9 cellular contexts compared by ENCODE assay signal in the genomic region with DNA sequence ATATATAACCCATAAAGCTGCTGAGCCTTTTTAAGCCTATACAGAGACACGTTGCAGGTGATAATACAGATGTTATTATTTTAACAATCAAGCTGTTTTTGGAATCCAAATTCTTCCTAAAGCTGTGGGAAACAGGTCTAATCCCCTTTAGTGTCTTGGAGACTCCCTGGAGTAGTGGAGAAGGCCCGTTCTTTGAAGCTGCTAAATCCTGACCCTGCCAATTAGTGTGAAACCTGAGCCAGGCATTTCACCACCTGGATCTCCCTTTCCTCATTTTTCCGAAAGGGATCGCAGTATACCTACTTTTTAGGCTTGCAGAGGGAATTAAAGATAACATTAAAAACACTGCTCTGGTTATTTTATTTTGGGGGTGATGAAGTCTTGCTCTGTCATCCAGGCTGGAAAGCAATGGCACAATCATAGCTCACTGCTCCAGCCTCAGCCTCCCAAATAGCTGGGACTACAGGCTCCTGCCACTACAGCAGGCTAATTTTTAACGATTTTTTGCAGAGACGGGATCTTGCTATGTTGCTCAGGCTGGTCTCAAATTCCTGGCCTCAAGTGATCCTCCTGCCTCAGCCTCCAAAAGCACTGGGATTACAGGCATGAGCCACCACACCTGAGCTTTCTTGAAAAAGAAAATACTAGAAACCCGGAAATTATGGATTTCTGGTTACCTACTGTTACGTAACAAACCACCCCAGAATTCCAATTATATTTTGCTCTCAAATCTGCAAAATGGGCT. TPM values are rescaled to one million over a fixed set of nuclear protein-coding genes. Genes with fewer than 3 reads are reported as not detected.
A peak's percentile ranks its signal among the peaks of the same experiment; 100 is the strongest.
DNase-seq lines count a peak whose midpoint lies in the region; ATAC-seq and TF ChIP-seq lines count a peak whose summit lies in the region.
"Had no signal": no experiment of that assay in that cellular context is flagged by ENCODE, and none has a peak within 500 bp of the region (broad histone marks: within the 10 kb centered on the region; RNA-seq: fewer than 3 reads in every experiment).

No MANE protein-coding gene starts in this region.

- peaks cover 26% of the 10 kb centered on the region for H3K4me1 ChIP-seq in smooth muscle cell (ENCODE audit: low read depth)

- TF ChIP-seq CTCF in foreskin fibroblast (IDR thresholded peaks at IDR 0.05; ENCODE audit: low read depth, low read length) = no peak
- TF ChIP-seq CTCF in smooth muscle cell (IDR thresholded peaks at IDR 0.05; ENCODE audit: borderline replicate concordance, insufficient read depth, poor library complexity, severe bottlenecking) = no peak
- TF ChIP-seq CTCF in GM13976 (IDR thresholded peaks at IDR 0.05; ENCODE audit: borderline replicate concordance, control extremely low read depth, extremely low read depth, insufficient read depth, missing control alignments) = no peak

- peaks cover 28% of the 10 kb centered on the region for H3K79me2 ChIP-seq in smooth muscle cell (ENCODE audit: low read depth)

- 77% methylated on average over 8 of the region's 8 CpGs for WGBS in smooth muscle cell (ENCODE audit: low lambda C conversion rate)

- H3K36me3 ChIP-seq in SK-N-MC (ENCODE audit: insufficient read depth, low read length) (peaks cover 19% of the 10 kb centered on the region), smooth muscle cell (ENCODE audit: low read depth) (no peaks in the 10 kb centered on the region)

- no peak for ATAC-seq in HG03025 (IDR thresholded peaks at IDR 0.05; ENCODE audit: low FRiP score, unreplicated experiment)

- no peaks in the 10 kb centered on the region for H4K20me1 ChIP-seq in smooth muscle cell (ENCODE audit: low read depth)

- H3K4me3 ChIP-seq in SK-N-MC (peak overlapping the region; percentile 100), foreskin fibroblast (ENCODE audit: low read depth in 1 of 2, low read length in 2 of 2) (peak overlapping the region; percentile 72 to 95), smooth muscle cell (no peak overlapping the region)

- peak overlapping the region; percentile 87 for H3K4me2 ChIP-seq in smooth muscle cell

- H2AFZ ChIP-seq in smooth muscle cell (ENCODE audit: low read depth) = peak overlapping the region; percentile 88

- H3K27me3 ChIP-seq in smooth muscle cell (ENCODE audit: low read depth) = no peaks in the 10 kb centered on the region

- H3K9ac ChIP-seq in SK-N-MC (ENCODE audit: insufficient read length) (peak overlapping the region; percentile 91), smooth muscle cell (ENCODE audit: low read depth) (no peak overlapping the region)

- peaks cover 15% of the 10 kb centered on the region for H3F3A ChIP-seq in smooth muscle cell (ENCODE audit: low read depth)

- H3K27ac ChIP-seq in SK-N-MC = peak overlapping the region; percentile 65
- H3K27ac ChIP-seq in smooth muscle cell (ENCODE audit: low read depth) = no peak overlapping the region

- no peaks in the 10 kb centered on the region for H3K9me3 ChIP-seq in SK-N-MC (ENCODE audit: low read depth, low read length)
- no peaks in the 10 kb centered on the region for H3K9me3 ChIP-seq in smooth muscle cell (replicated peaks; ENCODE audit: low read depth)

- in situ Hi-C loops in GM13976 (cut with MboI; ENCODE audit: low sequenced_read_pairs, unreplicated experiment) = no loop called here

- peak; percentile 4 for DNase-seq in NCI-H2227 (lab: John Stamatoyannopoulos, UW; ENCODE audit: unreplicated experiment)
- no peak for DNase-seq in NCI-H2227 treated with DMSO at 0.1 percent for 48 hours (lab: John Stamatoyannopoulos, UW)
- DNase-seq in SK-N-MC (ENCODE audit: low read depth, low spot score) = no peak
- DNase-seq in foreskin fibroblast = no peak
- no peak for DNase-seq in smooth muscle cell (lab: John Stamatoyannopoulos, UW; ENCODE audit: unreplicated experiment)
- DNase-seq in stimulated activated CD8-positive, alpha-beta memory T cell treated with anti-CD3 and anti-CD28 coated beads, Interleukin-4, amount 100 ng/mL, for 48 hours = no peak
- no peak for DNase-seq in GM13976 (ENCODE audit: low spot score)
- DNase-seq: cortex of kidney had no signal

RNA-seq across cellular contexts. Expression of a gene that starts 1.7 kb away (rescaled TPM):
- total RNA-seq in smooth muscle cell = 9.1 and 11.6 TPM in 2 replicates
- 15.5 and 17.2 TPM in 2 replicates for polyA plus RNA-seq in smooth muscle cell

RNA-seq across cellular contexts. Expression of a gene that starts 4.9 kb away (rescaled TPM):
- total RNA-seq in smooth muscle cell = 8.3 and 26.9 TPM in 2 replicates
- 8.7 and 13.7 TPM in 2 replicates for polyA plus RNA-seq in smooth muscle cell
